Comparison of ENCODE assay signal across 1 cellular context in genomic region chr2:48343571-48344440, GRCh38.
A peak's percentile ranks its signal among the peaks of the same experiment; 100 is the strongest.
TF ChIP-seq lines count a peak whose summit lies in the region.

No MANE protein-coding gene starts in this region.

TF ChIP-seq in HepG2, 621 proteins besides CTCF, POLR2A, EP300 and RAD21 (continued from another document and continues in another):
- TF ChIP-seq ZFYVE20 (CRISPR knock-in tag; IDR thresholded peaks at IDR 0.05; ENCODE audit: borderline replicate concordance, low read depth): no peak
- TF ChIP-seq MEIS1 (CRISPR knock-in tag; IDR thresholded peaks at IDR 0.05; ENCODE audit: borderline replicate concordance): no peak
- no peak for TF ChIP-seq SP2 (CRISPR knock-in tag; IDR thresholded peaks at IDR 0.05)
- no peak for TF ChIP-seq BHLHE40 (IDR thresholded peaks at IDR 0.05; ENCODE audit: low read length)
- TF ChIP-seq ESRRA (CRISPR knock-in tag; IDR thresholded peaks at IDR 0.05; ENCODE audit: low read depth): no peak
- no peak for TF ChIP-seq HNRNPH1 (optimal IDR thresholded peaks at IDR 0.05; ENCODE audit: low read depth, low read length)
- no peak for TF ChIP-seq ZSCAN12 (CRISPR knock-in tag; IDR thresholded peaks at IDR 0.05)
- TF ChIP-seq SP140L (CRISPR knock-in tag; IDR thresholded peaks at IDR 0.05; ENCODE audit: borderline replicate concordance): no peak
- TF ChIP-seq JUNB (CRISPR knock-in tag; IDR thresholded peaks at IDR 0.05; ENCODE audit: borderline replicate concordance): no peak
- no peak for TF ChIP-seq PAF1 (CRISPR knock-in tag; IDR thresholded peaks at IDR 0.05)
- TF ChIP-seq ATF1 (CRISPR knock-in tag; IDR thresholded peaks at IDR 0.05): no peak
- no peak for TF ChIP-seq GABPB1 (CRISPR knock-in tag; IDR thresholded peaks at IDR 0.05)
- no peak for TF ChIP-seq MAFG (CRISPR knock-in tag; IDR thresholded peaks at IDR 0.05)
- TF ChIP-seq ZNF883 (CRISPR knock-in tag; IDR thresholded peaks at IDR 0.05; ENCODE audit: not compliant biosample characterization): no peak
- no peak for TF ChIP-seq ZNF672 (CRISPR knock-in tag; IDR thresholded peaks at IDR 0.05)
- TF ChIP-seq ZNF263 (CRISPR knock-in tag; IDR thresholded peaks at IDR 0.05): no peak
- TF ChIP-seq FOXJ3 (CRISPR knock-in tag; IDR thresholded peaks at IDR 0.05; ENCODE audit: borderline replicate concordance): peak; percentile 57; the same call in 1 of the 2 replicates
- TF ChIP-seq MYC (CRISPR knock-in tag; IDR thresholded peaks at IDR 0.05; ENCODE audit: borderline replicate concordance): no peak
- no peak for TF ChIP-seq MTA1 (CRISPR knock-in tag; IDR thresholded peaks at IDR 0.05; ENCODE audit: borderline replicate concordance)
- TF ChIP-seq KDM1A (CRISPR knock-in tag; IDR thresholded peaks at IDR 0.05): no peak; the same call in 1 of the 2 replicates
- TF ChIP-seq ETV6 (CRISPR knock-in tag; conservative IDR thresholded peaks at IDR 0.05): no peak
- no peak for TF ChIP-seq ZNF451 (CRISPR knock-in tag; IDR thresholded peaks at IDR 0.05)
- no peak for TF ChIP-seq ZNF75D (CRISPR knock-in tag; IDR thresholded peaks at IDR 0.05; ENCODE audit: borderline replicate concordance)
- no peak for TF ChIP-seq SSRP1 (CRISPR knock-in tag; IDR thresholded peaks at IDR 0.05)
- TF ChIP-seq, protein P1, sequence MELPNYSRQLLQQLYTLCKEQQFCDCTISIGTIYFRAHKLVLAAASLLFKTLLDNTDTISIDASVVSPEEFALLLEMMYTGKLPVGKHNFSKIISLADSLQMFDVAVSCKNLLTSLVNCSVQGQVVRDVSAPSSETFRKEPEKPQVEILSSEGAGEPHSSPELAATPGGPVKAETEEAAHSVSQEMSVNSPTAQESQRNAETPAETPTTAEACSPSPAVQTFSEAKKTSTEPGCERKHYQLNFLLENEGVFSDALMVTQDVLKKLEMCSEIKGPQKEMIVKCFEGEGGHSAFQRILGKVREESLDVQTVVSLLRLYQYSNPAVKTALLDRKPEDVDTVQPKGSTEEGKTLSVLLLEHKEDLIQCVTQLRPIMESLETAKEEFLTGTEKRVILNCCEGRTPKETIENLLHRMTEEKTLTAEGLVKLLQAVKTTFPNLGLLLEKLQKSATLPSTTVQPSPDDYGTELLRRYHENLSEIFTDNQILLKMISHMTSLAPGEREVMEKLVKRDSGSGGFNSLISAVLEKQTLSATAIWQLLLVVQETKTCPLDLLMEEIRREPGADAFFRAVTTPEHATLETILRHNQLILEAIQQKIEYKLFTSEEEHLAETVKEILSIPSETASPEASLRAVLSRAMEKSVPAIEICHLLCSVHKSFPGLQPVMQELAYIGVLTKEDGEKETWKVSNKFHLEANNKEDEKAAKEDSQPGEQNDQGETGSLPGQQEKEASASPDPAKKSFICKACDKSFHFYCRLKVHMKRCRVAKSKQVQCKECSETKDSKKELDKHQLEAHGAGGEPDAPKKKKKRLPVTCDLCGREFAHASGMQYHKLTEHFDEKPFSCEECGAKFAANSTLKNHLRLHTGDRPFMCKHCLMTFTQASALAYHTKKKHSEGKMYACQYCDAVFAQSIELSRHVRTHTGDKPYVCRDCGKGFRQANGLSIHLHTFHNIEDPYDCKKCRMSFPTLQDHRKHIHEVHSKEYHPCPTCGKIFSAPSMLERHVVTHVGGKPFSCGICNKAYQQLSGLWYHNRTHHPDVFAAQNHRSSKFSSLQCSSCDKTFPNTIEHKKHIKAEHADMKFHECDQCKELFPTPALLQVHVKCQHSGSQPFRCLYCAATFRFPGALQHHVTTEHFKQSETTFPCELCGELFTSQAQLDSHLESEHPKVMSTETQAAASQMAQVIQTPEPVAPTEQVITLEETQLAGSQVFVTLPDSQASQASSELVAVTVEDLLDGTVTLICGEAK (IDR thresholded peaks at IDR 0.05): no peak
- TF ChIP-seq, protein P1 (CRISPR knock-in tag; IDR thresholded peaks at IDR 0.05): no peak
- TF ChIP-seq ZFP36 (IDR thresholded peaks at IDR 0.05; ENCODE audit: borderline replicate concordance, low read depth, low read length, partially characterized antibody): no peak
- no peak for TF ChIP-seq SMYD3 (CRISPR knock-in tag; IDR thresholded peaks at IDR 0.05)
- TF ChIP-seq ZNF749 (CRISPR knock-in tag; IDR thresholded peaks at IDR 0.05; ENCODE audit: borderline replicate concordance): no peak
- no peak for TF ChIP-seq MTF2 (CRISPR knock-in tag; IDR thresholded peaks at IDR 0.05; ENCODE audit: borderline replicate concordance)
- TF ChIP-seq CREB1 (IDR thresholded peaks at IDR 0.05): no peak
- peak; percentile 48; the same call in 1 of the 2 replicates for TF ChIP-seq CREB1 (CRISPR knock-in tag; IDR thresholded peaks at IDR 0.05)
- no peak for TF ChIP-seq GTF2F1 (IDR thresholded peaks at IDR 0.05; ENCODE audit: low read length)
- TF ChIP-seq NR2F2 (IDR thresholded peaks at IDR 0.05; ENCODE audit: borderline replicate concordance, low read depth): no peak
- no peak; the same call in 1 of the 2 replicates for TF ChIP-seq NFIC (IDR thresholded peaks at IDR 0.05; ENCODE audit: low read length)
- TF ChIP-seq SRSF9 (IDR thresholded peaks at IDR 0.05; ENCODE audit: borderline replicate concordance, insufficient read depth, low read depth, low read length, poor library complexity, severe bottlenecking): no peak
- no peak for TF ChIP-seq ZFP62 (CRISPR knock-in tag; IDR thresholded peaks at IDR 0.05)
- no peak for TF ChIP-seq MED13 (CRISPR knock-in tag; IDR thresholded peaks at IDR 0.05)
- no peak for TF ChIP-seq SNAPC5 (CRISPR knock-in tag; IDR thresholded peaks at IDR 0.05; ENCODE audit: borderline replicate concordance)
- TF ChIP-seq ZNF343 (CRISPR knock-in tag; IDR thresholded peaks at IDR 0.05): no peak
- TF ChIP-seq TSC22D2 (CRISPR knock-in tag; IDR thresholded peaks at IDR 0.05; ENCODE audit: borderline replicate concordance): no peak
- no peak for TF ChIP-seq ZNF234 (CRISPR knock-in tag; conservative IDR thresholded peaks at IDR 0.05)
- TF ChIP-seq HNRNPL (IDR thresholded peaks at IDR 0.05; ENCODE audit: low read depth, low read length): no peak
- TF ChIP-seq NFAT5 (CRISPR knock-in tag; IDR thresholded peaks at IDR 0.05): no peak
- TF ChIP-seq XBP1 (CRISPR knock-in tag; IDR thresholded peaks at IDR 0.05): no peak
- TF ChIP-seq ZNF772 (CRISPR knock-in tag; IDR thresholded peaks at IDR 0.05): no peak
- TF ChIP-seq ZNF143 (CRISPR knock-in tag; IDR thresholded peaks at IDR 0.05): no peak
- TF ChIP-seq, protein P2, sequence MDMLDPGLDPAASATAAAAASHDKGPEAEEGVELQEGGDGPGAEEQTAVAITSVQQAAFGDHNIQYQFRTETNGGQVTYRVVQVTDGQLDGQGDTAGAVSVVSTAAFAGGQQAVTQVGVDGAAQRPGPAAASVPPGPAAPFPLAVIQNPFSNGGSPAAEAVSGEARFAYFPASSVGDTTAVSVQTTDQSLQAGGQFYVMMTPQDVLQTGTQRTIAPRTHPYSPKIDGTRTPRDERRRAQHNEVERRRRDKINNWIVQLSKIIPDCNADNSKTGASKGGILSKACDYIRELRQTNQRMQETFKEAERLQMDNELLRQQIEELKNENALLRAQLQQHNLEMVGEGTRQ (IDR thresholded peaks at IDR 0.05; ENCODE audit: low read depth, low read length): no peak
- TF ChIP-seq, protein P2 (CRISPR knock-in tag; IDR thresholded peaks at IDR 0.05; ENCODE audit: borderline replicate concordance): no peak
- TF ChIP-seq ZNF891 (CRISPR knock-in tag; IDR thresholded peaks at IDR 0.05): no peak
- no peak for TF ChIP-seq MXD1 (CRISPR knock-in tag; IDR thresholded peaks at IDR 0.05)
- no peak for TF ChIP-seq PHB2 (IDR thresholded peaks at IDR 0.05; ENCODE audit: partially characterized antibody)
- TF ChIP-seq IRF1 (CRISPR knock-in tag; IDR thresholded peaks at IDR 0.05; ENCODE audit: low read depth): no peak; the same call in 1 of the 2 replicates
- TF ChIP-seq ONECUT2 (CRISPR knock-in tag; IDR thresholded peaks at IDR 0.05): no peak
- no peak for TF ChIP-seq NR2F1 (CRISPR knock-in tag; IDR thresholded peaks at IDR 0.05)
- TF ChIP-seq ZNF33B (CRISPR knock-in tag; IDR thresholded peaks at IDR 0.05): no peak
- TF ChIP-seq SMC3 (IDR thresholded peaks at IDR 0.05; ENCODE audit: low read length): no peak
- no peak for TF ChIP-seq SNAPC2 (CRISPR knock-in tag; IDR thresholded peaks at IDR 0.05)
- TF ChIP-seq GABPA (IDR thresholded peaks at IDR 0.05; ENCODE audit: low read depth, low read length): no peak
- no peak for TF ChIP-seq GABPA (CRISPR knock-in tag; IDR thresholded peaks at IDR 0.05; ENCODE audit: low read depth)
- no peak for TF ChIP-seq ZSCAN25 (CRISPR knock-in tag; IDR thresholded peaks at IDR 0.05)
- no peak for TF ChIP-seq AGO2 (optimal IDR thresholded peaks at IDR 0.05; ENCODE audit: low read depth, low read length)
- no peak for TF ChIP-seq ZNF335 (CRISPR knock-in tag; IDR thresholded peaks at IDR 0.05)
- TF ChIP-seq KLF12 (CRISPR knock-in tag; IDR thresholded peaks at IDR 0.05; ENCODE audit: borderline replicate concordance): no peak
